8 cellular contexts compared by ENCODE assay signal in genomic region chr14:21385170-21385904, GRCh38.
DNase-seq lines count a peak whose midpoint lies in the region; ATAC-seq and TF ChIP-seq lines count a peak whose summit lies in the region.

No MANE protein-coding gene starts in this region.

- H3K9ac ChIP-seq in SK-N-MC (ENCODE audit: insufficient read length) (peak overlapping the region; percentile 72), iPS-15b (ENCODE audit: low read depth, low read length) (no peak overlapping the region)

- peaks cover 3% of the 10 kb centered on the region for H3K4me1 ChIP-seq in iPS-15b (ENCODE audit: control insufficient read depth, insufficient read depth, low read length)

- no peaks in the 10 kb centered on the region for H3K9me3 ChIP-seq in SK-N-MC (ENCODE audit: low read depth, low read length)
- H3K9me3 ChIP-seq in iPS-15b (ENCODE audit: control insufficient read depth, insufficient read depth, low read length): no peaks in the 10 kb centered on the region

- no peaks in the 10 kb centered on the region for H3K27me3 ChIP-seq in iPS-15b (ENCODE audit: control insufficient read depth, insufficient read depth, low read length)

- ATAC-seq in GM18907 (IDR thresholded peaks at IDR 0.05; ENCODE audit: unreplicated experiment) (no peak), HG03108 (IDR thresholded peaks at IDR 0.05; ENCODE audit: unreplicated experiment) (no peak)

- H3K36me3 ChIP-seq in SK-N-MC (ENCODE audit: insufficient read depth, low read length) (peaks cover 64% of the 10 kb centered on the region), iPS-15b (ENCODE audit: control insufficient read depth, insufficient read depth, low read length) (peaks cover 28% of the 10 kb centered on the region)

- H3K27ac ChIP-seq in SK-N-MC: peak overlapping the region; percentile 53

- H3K4me3 ChIP-seq in SK-N-MC: 0 out of 2 replicates have a peak overlapping the region, but pooled peaks have one; percentile 89
- H3K4me3 ChIP-seq in iPS-15b (ENCODE audit: low read depth, low read length): peak overlapping the region; percentile 100

- DNase-seq in AML-193 (lab: John Stamatoyannopoulos, UW): peak; percentile 62 to 63
- DNase-seq in GM20000 (ENCODE audit: low spot score): peak; percentile 33
- DNase-seq in SK-N-MC (ENCODE audit: low read depth, low spot score): no peak
- DNase-seq in stimulated activated CD4-positive, alpha-beta T cell treated with anti-CD3 and anti-CD28 coated beads, Interleukin-2, amount 100 ng/mL, for 24 hours: no peak
- no peak for DNase-seq in NCI-H82 treated with DMSO at 0.1 percent for 48 hours (lab: John Stamatoyannopoulos, UW; ENCODE audit: unreplicated experiment)

- TF ChIP-seq CTCF in GM20000 (IDR thresholded peaks at IDR 0.05; ENCODE audit: extremely low read depth, missing control alignments): no peak

Comparison
In these comparisons a context has a peak if more than half of its experiments do, and no peak if none do; other contexts are left out.
1. DNase-seq: peak in AML-193 (2 of 2) and GM20000 (single experiment); none in SK-N-MC (single experiment), stimulated activated CD4-positive, alpha-beta T cell treated with anti-CD3 and anti-CD28 coated beads, Interleukin-2, amount 100 ng/mL, for 24 hours (0 of 2) and NCI-H82 treated with DMSO at 0.1 percent for 48 hours (single experiment).